In genomic region chr17:19313746-19314651, GRCh38 we compare ENCODE assay signal across 14 cellular contexts. TPM values are rescaled to one million over a fixed set of nuclear protein-coding genes. Genes with fewer than 3 reads are reported as not detected.
DNase-seq lines count a peak whose midpoint lies in the region; ATAC-seq, FAIRE-seq and TF ChIP-seq lines count a peak whose summit lies in the region.
"Had no signal": no experiment of that assay in that cellular context is flagged by ENCODE, and none has a peak within 500 bp of the region (broad histone marks: within the 10 kb centered on the region; RNA-seq: fewer than 3 reads in every experiment).

No MANE protein-coding gene starts in this region.

- WGBS in right lobe of liver (ENCODE audit: insufficient coverage, low coverage, low lambda C conversion rate, missing lambda C conversion rate) = 76% methylated on average over 8 of the region's 12 CpGs
- WGBS in HepG2 (ENCODE audit: low lambda C conversion rate) = 95% methylated on average over 10 of the region's 12 CpGs
- 62 to 64% methylated on average over 8 to 11 of the region's 12 CpGs for WGBS in esophagus squamous epithelium, 2 donors

- in situ Hi-C loops in HepG2 (cut with HindIII; ENCODE audit: extremely low pct_ligation_motif_present, low pct_unique_long_range_greater_than_20kb) = no loop called here

- TF ChIP-seq EP300 in HepG2 (IDR thresholded peaks at IDR 0.05; ENCODE audit: low read depth in 2 of 2, low read length in 2 of 2) = no peak
- no peak for TF ChIP-seq EP300 in HepG2 (CRISPR knock-in tag; IDR thresholded peaks at IDR 0.05; ENCODE audit: borderline replicate concordance)

- H3K27me3 ChIP-seq in right lobe of liver = no peaks in the 10 kb centered on the region
- H3K27me3 ChIP-seq in HepG2 (ENCODE audit: control insufficient read depth in 1 of 2, insufficient read depth in 2 of 2, low read length in 2 of 2) = no peaks in the 10 kb centered on the region
- no peaks in the 10 kb centered on the region for H3K27me3 ChIP-seq in esophagus squamous epithelium
- no peaks in the 10 kb centered on the region for H3K27me3 ChIP-seq in vagina

- no peaks in the 10 kb centered on the region for H3K9me3 Mint-ChIP-seq in T-cell
- H3K9me3 Mint-ChIP-seq: immature natural killer cell had no signal

- no peak overlapping the region for H3K9ac ChIP-seq in HepG2 (ENCODE audit: insufficient read depth, low read depth, low read length)

- POLR2A ChIA-PET in HepG2 (lab: Yijun Ruan, JAX) = no interaction called here
- POLR2A ChIA-PET in T-cell (lab: Charles Lee) = no interaction called here

- H3K9me3 ChIP-seq in right lobe of liver (no peaks in the 10 kb centered on the region), HepG2 (ENCODE audit: low read length) (no peaks in the 10 kb centered on the region), esophagus squamous epithelium (no peaks in the 10 kb centered on the region), vagina (no peaks in the 10 kb centered on the region)

- H3K4me1 ChIP-seq in right lobe of liver (peaks cover 0 to 6% (median 3%) of the 10 kb centered on the region in 4 donors), HepG2 (ENCODE audit: insufficient read depth, low read length) (peaks cover 19% of the 10 kb centered on the region), esophagus squamous epithelium (peaks cover 24 to 49% (median 38%) of the 10 kb centered on the region in 3 donors), vagina (peaks cover 59% of the 10 kb centered on the region)

- intact Hi-C loops in right lobe of liver (cut with DNase I) = no loop called here
- intact Hi-C loops in HepG2 (cut with micrococcal nuclease; ENCODE audit: unreplicated experiment) = no loop called here
- intact Hi-C loops in esophagus squamous epithelium (cut with DNase I) = no loop called here
- intact Hi-C loops in vagina (cut with DNase I) = no loop called here

- no peaks in the 10 kb centered on the region for H4K20me1 ChIP-seq in HepG2 (ENCODE audit: insufficient read depth, low read length)

- no peak overlapping the region for H3K4me2 ChIP-seq in HepG2 (ENCODE audit: low read depth, low read length)

- peaks cover 30% of the 10 kb centered on the region for H3K36me3 Mint-ChIP-seq in T-cell

- TF ChIP-seq RAD21 in HepG2 (CRISPR knock-in tag; IDR thresholded peaks at IDR 0.05) = no peak

- H3K4me3 Mint-ChIP-seq in T-cell = no peak overlapping the region
- H3K4me3 Mint-ChIP-seq: immature natural killer cell had no signal

- H3K27me3 Mint-ChIP-seq in T-cell = peaks cover 23 to 24% of the 10 kb centered on the region in 2 donors

- DNase-seq in right lobe of liver (peak in 2 of 3 donors; percentile 7 to 22), HepG2 (ENCODE audit: low spot score) (no peak), esophagus squamous epithelium (lab: John Stamatoyannopoulos, UW) (no peak), omental fat pad (ENCODE audit: low spot score) (no peak), vagina (ENCODE audit: extremely low spot score in 2 of 2) (no peak), T-cell (no peak), putamen (ENCODE audit: low spot score) (no peak), NCI-H2171 treated with DMSO at 0.1 percent for 48 hours (lab: John Stamatoyannopoulos, UW) (no peak)
- DNase-seq: activated gamma-delta T cell, foreskin melanocyte, immature natural killer cell, NCI-H1417, NCI-H446 had no signal

- CTCF ChIA-PET in HepG2 (lab: Yijun Ruan, JAX; ENCODE audit: low intra/inter-chr PET ratio, low total read pairs) = no interaction called here
- CTCF ChIA-PET in T-cell (lab: Charles Lee) = no interaction called here

- no peaks in the 10 kb centered on the region for H3K79me2 ChIP-seq in HepG2 (ENCODE audit: insufficient read depth, low read length)

- H2AFZ ChIP-seq in HepG2 (ENCODE audit: low read length) = no peak overlapping the region

- H3K27ac ChIP-seq in right lobe of liver (no peak overlapping the region), HepG2 (ENCODE audit: extremely low read length, insufficient read depth, low read length) (no peak overlapping the region), esophagus squamous epithelium (peak overlapping the region; percentile 22 to 80 (median 36)), vagina (peak overlapping the region; percentile 80)
- H3K27ac ChIP-seq: SK-N-MC had no signal

- TF ChIP-seq POLR2A in right lobe of liver (IDR thresholded peaks at IDR 0.05) (no peak), HepG2 (IDR thresholded peaks at IDR 0.05; ENCODE audit: insufficient read depth in 1 of 2, low read depth in 2 of 2, low read length in 2 of 2) (no peak), esophagus squamous epithelium (IDR thresholded peaks at IDR 0.05) (no peak), vagina (IDR thresholded peaks at IDR 0.05) (no peak)

- ATAC-seq in right lobe of liver (no peak), HepG2 (no peak), omental fat pad (ENCODE audit: low FRiP score) (peak; percentile 56), T-cell (replicated peaks in 1 of 4) (no peak)

- H3K36me3 ChIP-seq in right lobe of liver (peaks cover 0 to 8% (median 2%) of the 10 kb centered on the region in 4 donors), HepG2 (replicated peaks in 1 of 2; ENCODE audit: control insufficient read depth in 1 of 2, insufficient read depth in 2 of 2, low read length in 2 of 2) (peaks cover 16 to 40% of the 10 kb centered on the region in 2 experiments), esophagus squamous epithelium (peaks cover 4 to 95% (median 16%) of the 10 kb centered on the region in 3 donors), vagina (peaks cover 0 to 40% of the 10 kb centered on the region in 2 donors)

- H3K27ac Mint-ChIP-seq in T-cell = no peak overlapping the region
- H3K27ac Mint-ChIP-seq: immature natural killer cell had no signal

- no peak for FAIRE-seq in HepG2 (lab: Jason Lieb, UNC)

- H3K4me1 Mint-ChIP-seq in T-cell = no peaks in the 10 kb centered on the region

- no TSS peak for BruUV-seq in HepG2 (replicated peaks; lab: Mats Ljungman, UMichigan)

- H3K4me3 ChIP-seq in right lobe of liver (no peak overlapping the region), HepG2 (replicated peaks in 1 of 3; ENCODE audit: insufficient read depth in 1 of 3, low read depth in 2 of 3, low read length in 3 of 3) (no peak overlapping the region), esophagus squamous epithelium (no peak overlapping the region), vagina (no peak overlapping the region)
- H3K4me3 ChIP-seq: SK-N-MC had no signal

- TF ChIP-seq CTCF in right lobe of liver (IDR thresholded peaks at IDR 0.05) (no peak), HepG2 (CRISPR knock-in tag; IDR thresholded peaks at IDR 0.05) (no peak), esophagus squamous epithelium (IDR thresholded peaks at IDR 0.05) (no peak), omental fat pad (IDR thresholded peaks at IDR 0.05) (no peak), vagina (IDR thresholded peaks at IDR 0.05) (no peak)

TF ChIP-seq in HepG2, 621 proteins besides CTCF, POLR2A, EP300 and RAD21:
- TF ChIP-seq SP4 (CRISPR knock-in tag; IDR thresholded peaks at IDR 0.05) (no peak), TEF (CRISPR knock-in tag; IDR thresholded peaks at IDR 0.05) (no peak), U2AF1 (optimal IDR thresholded peaks at IDR 0.05; ENCODE audit: low read depth, low read length) (no peak), WIZ (CRISPR knock-in tag; IDR thresholded peaks at IDR 0.05) (no peak), KDM5B (CRISPR knock-in tag; IDR thresholded peaks at IDR 0.05; ENCODE audit: borderline replicate concordance) (no peak), ZZZ3 (CRISPR knock-in tag; IDR thresholded peaks at IDR 0.05; ENCODE audit: borderline replicate concordance) (no peak), KMT2B (CRISPR knock-in tag; IDR thresholded peaks at IDR 0.05) (no peak), ZNF569 (CRISPR knock-in tag; IDR thresholded peaks at IDR 0.05; ENCODE audit: borderline replicate concordance) (no peak)

RNA-seq across cellular contexts. Expression of gene B9D1, which starts 48.5 kb away (rescaled TPM):
- total RNA-seq in right lobe of liver (10 to 100 TPM in 2 of 6 experiments, 1 to 10 TPM in 4; 2.3 to 27.9 (median 5.7) TPM), HepG2 (2016; rRNA removed; fragmentation: Illumina TruSeq; extraction: Trizol) (26.2 and 27.7 TPM in 2 replicates), esophagus squamous epithelium (10 to 100 TPM in 3 of 4 donors, 1 to 10 TPM in 1; 9.2 to 24.5 (median 13.0) TPM), omental fat pad (10 to 100 TPM in 3 of 4 donors, 1 to 10 TPM in 1; 8.0 to 27.4 (median 18.3) TPM), vagina (50.6 TPM), T-cell (1 to 10 TPM; 1.2 to 2.5 (median 2.1) TPM)
- total RNA-seq in HepG2 (2016; cell fraction: cytosol; rRNA removed; fragmentation: Illumina TruSeq; extraction: Trizol; ENCODE audit: low read depth) = 7.2 and 9.1 TPM in 2 replicates
- 28.5 TPM in 2 replicates for total RNA-seq in HepG2 (2016; cell fraction: insoluble cytoplasmic fraction; rRNA removed; fragmentation: Illumina TruSeq; extraction: Trizol)
- total RNA-seq in HepG2 (2016; cell fraction: membrane; rRNA removed; fragmentation: Illumina TruSeq; extraction: Trizol) = 9.6 and 12.5 TPM in 2 replicates
- total RNA-seq in HepG2 (2016; cell fraction: nucleus; rRNA removed; fragmentation: Illumina TruSeq; extraction: Trizol) = 16.8 and 19.2 TPM in 2 replicates
- 28.7 and 31.1 TPM in 2 replicates for polyA plus RNA-seq in HepG2 (2011; rRNA removed)
- 19.7 and 34.3 TPM in 2 replicates for polyA plus RNA-seq in HepG2 (2011; cell fraction: cytosol; rRNA removed)
- 46.3 and 48.7 TPM in 2 replicates for polyA plus RNA-seq in HepG2 (2011; cell fraction: nucleus; rRNA removed)
- 11.8 and 12.8 TPM in 2 replicates for polyA plus RNA-seq in HepG2 (2012)
- 6.7 and 10.3 TPM in 2 replicates for polyA plus RNA-seq in HepG2 (2016; cell fraction: cytosol; fragmentation: Illumina TruSeq; extraction: Trizol; ENCODE audit: low read depth)
- polyA plus RNA-seq in HepG2 (2016; cell fraction: insoluble cytoplasmic fraction; fragmentation: Illumina TruSeq; extraction: Trizol; ENCODE audit: low read depth) = 27.9 and 32.0 TPM in 2 replicates
- 6.2 and 7.2 TPM in 2 replicates for polyA plus RNA-seq in HepG2 (2016; cell fraction: membrane; fragmentation: Illumina TruSeq; extraction: Trizol; ENCODE audit: low read depth)
- 31.9 and 36.2 TPM in 2 replicates for polyA plus RNA-seq in HepG2 (2016; cell fraction: nucleus; fragmentation: Illumina TruSeq; extraction: Trizol; ENCODE audit: insufficient read depth, low read depth)
- polyA minus RNA-seq in HepG2 (2011; rRNA and poly(A)+ RNA removed; ENCODE audit: low replicate concordance) = 24.4 and 68.8 TPM in 2 replicates
- 7.4 and 11.4 TPM in 2 replicates for polyA minus RNA-seq in HepG2 (2011; cell fraction: cytosol; rRNA and poly(A)+ RNA removed)
- polyA minus RNA-seq in HepG2 (2011; cell fraction: nucleus; rRNA and poly(A)+ RNA removed) = 19.1 and 22.0 TPM in 2 replicates

Comparison
In these comparisons a context has a peak if more than half of its experiments do, and no peak if none do; other contexts are left out.
1. DNase-seq: peak in right lobe of liver (2 of 3); none in HepG2 (single experiment), esophagus squamous epithelium (single experiment), omental fat pad (single experiment), vagina (0 of 2), T-cell (0 of 34), putamen (single experiment) and NCI-H2171 treated with DMSO at 0.1 percent for 48 hours (single experiment).
2. H3K27ac ChIP-seq: peak in esophagus squamous epithelium (4 of 4) and vagina (single experiment); none in right lobe of liver (0 of 3) and HepG2 (single experiment).